ENCODE assay signal across 8 cellular contexts in genomic region chr6:108848116-108848868, GRCh38. TPM values are rescaled to one million over a fixed set of nuclear protein-coding genes. Genes with fewer than 3 reads are reported as not detected.
DNase-seq lines count a peak whose midpoint lies in the region; ATAC-seq, FAIRE-seq and TF ChIP-seq lines count a peak whose summit lies in the region.

A gene with protein sequence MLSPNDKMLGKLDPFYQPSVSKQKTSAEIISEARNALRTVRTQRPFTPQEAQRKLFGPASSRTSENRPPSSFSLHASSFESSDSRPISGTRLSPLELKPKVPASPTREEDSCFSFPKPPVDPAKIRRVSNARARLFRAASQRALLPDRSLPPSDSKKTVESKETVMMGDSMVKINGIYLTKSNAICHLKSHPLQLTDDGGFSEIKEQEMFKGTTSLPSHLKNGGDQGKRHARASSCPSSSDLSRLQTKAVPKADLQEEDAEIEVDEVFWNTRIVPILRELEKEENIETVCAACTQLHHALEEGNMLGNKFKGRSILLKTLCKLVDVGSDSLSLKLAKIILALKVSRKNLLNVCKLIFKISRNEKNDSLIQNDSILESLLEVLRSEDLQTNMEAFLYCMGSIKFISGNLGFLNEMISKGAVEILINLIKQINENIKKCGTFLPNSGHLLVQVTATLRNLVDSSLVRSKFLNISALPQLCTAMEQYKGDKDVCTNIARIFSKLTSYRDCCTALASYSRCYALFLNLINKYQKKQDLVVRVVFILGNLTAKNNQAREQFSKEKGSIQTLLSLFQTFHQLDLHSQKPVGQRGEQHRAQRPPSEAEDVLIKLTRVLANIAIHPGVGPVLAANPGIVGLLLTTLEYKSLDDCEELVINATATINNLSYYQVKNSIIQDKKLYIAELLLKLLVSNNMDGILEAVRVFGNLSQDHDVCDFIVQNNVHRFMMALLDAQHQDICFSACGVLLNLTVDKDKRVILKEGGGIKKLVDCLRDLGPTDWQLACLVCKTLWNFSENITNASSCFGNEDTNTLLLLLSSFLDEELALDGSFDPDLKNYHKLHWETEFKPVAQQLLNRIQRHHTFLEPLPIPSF (plus strand): TSS chr6:108848422. CDS start chr6:108854268, 5,846 bp downstream.

- no peaks in the 10 kb centered on the region for H3K9me2 ChIP-seq in neural cell (ENCODE audit: insufficient read depth, low read length)

- peak within 1 kb of the TSS; percentile 82 to 87 for H3K4me3 Mint-ChIP-seq in stimulated activated naive CD8-positive, alpha-beta T cell treated with anti-CD3 and anti-CD28 coated beads, Interleukin-15, amount 100 ng/mL, for 72 hours

- H3K27ac ChIP-seq in RWPE2 (ENCODE audit: poor library complexity, severe bottlenecking) (no peak within 1 kb of the TSS), neural cell (ENCODE audit: low read length) (peak within 1 kb of the TSS; percentile 79)

- peak; percentile 68 for TF ChIP-seq POLR2A in H54 (IDR thresholded peaks at IDR 0.05; ENCODE audit: low read depth, low read length)

- H3K36me3 ChIP-seq in RWPE2 (ENCODE audit: low read depth): no peaks in the 10 kb centered on the region
- H3K36me3 ChIP-seq in neural cell (ENCODE audit: insufficient read depth, low read length): no peaks in the 10 kb centered on the region

- H3K4me1 Mint-ChIP-seq in stimulated activated naive CD8-positive, alpha-beta T cell treated with anti-CD3 and anti-CD28 coated beads, Interleukin-15, amount 100 ng/mL, for 72 hours: peaks cover 30% of the 10 kb centered on the region

- peaks cover 25% of the 10 kb centered on the region for H3K79me2 ChIP-seq in neural cell (replicated peaks; ENCODE audit: insufficient read depth, low read length)

- ATAC-seq in RWPE2 (ENCODE audit: low read depth): peak; percentile 95
- peak; percentile 92 for ATAC-seq in stimulated activated naive CD8-positive, alpha-beta T cell treated with anti-CD3 and anti-CD28 coated beads, Interleukin-15, amount 100 ng/mL, for 72 hours

- no peaks in the 10 kb centered on the region for H4K20me1 ChIP-seq in neural cell (ENCODE audit: insufficient read depth)

- H3F3A ChIP-seq in neural cell (ENCODE audit: insufficient read depth, low read length, poor library complexity, severe bottlenecking): no peaks in the 10 kb centered on the region

- no peaks in the 10 kb centered on the region for H3K9me3 Mint-ChIP-seq in stimulated activated naive CD8-positive, alpha-beta T cell treated with anti-CD3 and anti-CD28 coated beads, Interleukin-15, amount 100 ng/mL, for 72 hours

- no peak for FAIRE-seq in H54 (lab: Jason Lieb, UNC)

- TF ChIP-seq CTCF in RWPE2 (IDR thresholded peaks at IDR 0.05; ENCODE audit: poor library complexity, severe bottlenecking): no peak
- TF ChIP-seq CTCF in foreskin fibroblast (IDR thresholded peaks at IDR 0.05; ENCODE audit: low read depth, low read length): no peak
- peak; percentile 13 for TF ChIP-seq CTCF in neural cell (IDR thresholded peaks at IDR 0.05; ENCODE audit: poor library complexity, severe bottlenecking)

- peak within 1 kb of the TSS; percentile 66 to 88 for H3K27ac Mint-ChIP-seq in stimulated activated naive CD8-positive, alpha-beta T cell treated with anti-CD3 and anti-CD28 coated beads, Interleukin-15, amount 100 ng/mL, for 72 hours

- TF ChIP-seq EP300 in neural cell (conservative IDR thresholded peaks at IDR 0.05; ENCODE audit: poor library complexity, severe bottlenecking): peak; percentile 34

- DNase-seq in EH (ENCODE audit: low read depth) (peak; percentile 88), H54 (ENCODE audit: insufficient read length, low spot score) (peak; percentile 83), LoVo (ENCODE audit: low spot score) (peak; percentile 92), RWPE2 (ENCODE audit: low spot score) (peak; percentile 83), activated gamma-delta T cell (lab: John Stamatoyannopoulos, UW) (peak; percentile 78), foreskin fibroblast (peak; percentile 86 to 97)
- DNase-seq in stimulated activated naive CD8-positive, alpha-beta T cell treated with anti-CD3 and anti-CD28 coated beads, Interleukin-15, amount 100 ng/mL, for 72 hours: peak; percentile 88 to 89

- H3K27me3 Mint-ChIP-seq in stimulated activated naive CD8-positive, alpha-beta T cell treated with anti-CD3 and anti-CD28 coated beads, Interleukin-15, amount 100 ng/mL, for 72 hours: no peaks in the 10 kb centered on the region

- peak within 1 kb of the TSS; percentile 94 for H2AFZ ChIP-seq in neural cell (ENCODE audit: low read depth, low read length)

- peak within 1 kb of the TSS; percentile 83 for H3K9ac ChIP-seq in neural cell (ENCODE audit: low read length)

- no peaks in the 10 kb centered on the region for H3K27me3 ChIP-seq in RWPE2 (ENCODE audit: insufficient read depth, poor library complexity, severe bottlenecking)
- H3K27me3 ChIP-seq in neural cell (ENCODE audit: insufficient read depth, low read depth, low read length): no peaks in the 10 kb centered on the region

- peak within 1 kb of the TSS; percentile 87 for H3K4me2 ChIP-seq in neural cell (ENCODE audit: low read length)

- H3K4me3 ChIP-seq in RWPE2 (ENCODE audit: severe bottlenecking) (peak within 1 kb of the TSS; percentile 70), foreskin fibroblast (ENCODE audit: low read depth in 1 of 2, low read length in 2 of 2) (peak within 1 kb of the TSS; percentile 78 to 84), neural cell (ENCODE audit: low read length) (peak within 1 kb of the TSS; percentile 97)

- H3K9me3 ChIP-seq in RWPE2 (ENCODE audit: severe bottlenecking) (no peaks in the 10 kb centered on the region), neural cell (ENCODE audit: low read length) (no peaks in the 10 kb centered on the region)

- TF ChIP-seq RAD21 in neural cell (conservative IDR thresholded peaks at IDR 0.05): peak; percentile 28

- H3K4me1 ChIP-seq in RWPE2 (ENCODE audit: insufficient read depth, poor library complexity, severe bottlenecking): peaks cover 4% of the 10 kb centered on the region

TF ChIP-seq in neural cell, 6 proteins besides CTCF, POLR2A, EP300 and RAD21:
- peak; percentile 89 for TF ChIP-seq MXI1 (conservative IDR thresholded peaks at IDR 0.05; ENCODE audit: poor library complexity, severe bottlenecking)
- peak; percentile 47 for TF ChIP-seq TAF1 (IDR thresholded peaks at IDR 0.05; ENCODE audit: low read depth)
- TF ChIP-seq REST (IDR thresholded peaks at IDR 0.05; ENCODE audit: borderline replicate concordance): peak; percentile 40
- TF ChIP-seq EZH2 (IDR thresholded peaks at IDR 0.05; ENCODE audit: borderline replicate concordance, insufficient read depth, low read length, poor library complexity, severe bottlenecking): no peak
- peak; percentile 77 for TF ChIP-seq POLR2AphosphoS5 (IDR thresholded peaks at IDR 0.05)
- peak; percentile 32 for TF ChIP-seq SMC3 (conservative IDR thresholded peaks at IDR 0.05; ENCODE audit: poor library complexity)

RNA-seq across cellular contexts. Expression of the gene that starts here (rescaled TPM):
- 18.6 and 18.8 TPM in 2 replicates for polyA plus RNA-seq in neural cell
- polyA minus RNA-seq in neural cell: 20.2 and 26.3 TPM in 2 replicates
